Comparison of ENCODE assay signal across 1 cellular context in genomic region chr16:88380619-88381018, GRCh38.
TF ChIP-seq lines count a peak whose summit lies in the region.

No MANE protein-coding gene starts in this region.

TF ChIP-seq in H1, 55 proteins besides CTCF, POLR2A, EP300 and RAD21:
- no peak for TF ChIP-seq USF2 (IDR thresholded peaks at IDR 0.05; ENCODE audit: low read length)
- no peak for TF ChIP-seq MAFK (IDR thresholded peaks at IDR 0.05; ENCODE audit: low read depth, low read length)
- TF ChIP-seq TBP (IDR thresholded peaks at IDR 0.05; ENCODE audit: low read depth, low read length), result no peak
- no peak for TF ChIP-seq POLR2AphosphoS5 (IDR thresholded peaks at IDR 0.05; ENCODE audit: low read depth, low read length)
- no peak for TF ChIP-seq JUN (IDR thresholded peaks at IDR 0.05; ENCODE audit: low read depth, low read length)
- no peak for TF ChIP-seq KDM5A (IDR thresholded peaks at IDR 0.05; ENCODE audit: low read length)
- TF ChIP-seq SAP30 (IDR thresholded peaks at IDR 0.05; ENCODE audit: insufficient read depth, insufficient replicate concordance, low read length), result no peak
- TF ChIP-seq SIRT6 (IDR thresholded peaks at IDR 0.05; ENCODE audit: low read length), result no peak
- no peak for TF ChIP-seq ZNF274 (IDR thresholded peaks at IDR 0.05; ENCODE audit: borderline replicate concordance, extremely low read depth, low read length)
- TF ChIP-seq RFX5 (IDR thresholded peaks at IDR 0.05; ENCODE audit: borderline replicate concordance, low read depth, low read length), result no peak
- TF ChIP-seq SUZ12 (IDR thresholded peaks at IDR 0.05; ENCODE audit: low read length), result no peak
- TF ChIP-seq NANOG (IDR thresholded peaks at IDR 0.05; ENCODE audit: insufficient read depth, low read depth, low read length, poor library complexity, severe bottlenecking), result no peak
- no peak for TF ChIP-seq POU5F1 (IDR thresholded peaks at IDR 0.05; ENCODE audit: low read depth, low read length)
- TF ChIP-seq HDAC6 (IDR thresholded peaks at IDR 0.05; ENCODE audit: low read depth, low read length), result no peak
- TF ChIP-seq BCL11A (IDR thresholded peaks at IDR 0.05; ENCODE audit: low read depth in 2 of 2, low read length in 2 of 2), result no peak
- no peak for TF ChIP-seq KDM1A (IDR thresholded peaks at IDR 0.05; ENCODE audit: borderline replicate concordance, low read length)
- no peak for TF ChIP-seq TAF7 (optimal IDR thresholded peaks at IDR 0.05; ENCODE audit: borderline replicate concordance, low read depth, low read length)
